1 cellular context compared by ENCODE assay signal in the genomic region with DNA sequence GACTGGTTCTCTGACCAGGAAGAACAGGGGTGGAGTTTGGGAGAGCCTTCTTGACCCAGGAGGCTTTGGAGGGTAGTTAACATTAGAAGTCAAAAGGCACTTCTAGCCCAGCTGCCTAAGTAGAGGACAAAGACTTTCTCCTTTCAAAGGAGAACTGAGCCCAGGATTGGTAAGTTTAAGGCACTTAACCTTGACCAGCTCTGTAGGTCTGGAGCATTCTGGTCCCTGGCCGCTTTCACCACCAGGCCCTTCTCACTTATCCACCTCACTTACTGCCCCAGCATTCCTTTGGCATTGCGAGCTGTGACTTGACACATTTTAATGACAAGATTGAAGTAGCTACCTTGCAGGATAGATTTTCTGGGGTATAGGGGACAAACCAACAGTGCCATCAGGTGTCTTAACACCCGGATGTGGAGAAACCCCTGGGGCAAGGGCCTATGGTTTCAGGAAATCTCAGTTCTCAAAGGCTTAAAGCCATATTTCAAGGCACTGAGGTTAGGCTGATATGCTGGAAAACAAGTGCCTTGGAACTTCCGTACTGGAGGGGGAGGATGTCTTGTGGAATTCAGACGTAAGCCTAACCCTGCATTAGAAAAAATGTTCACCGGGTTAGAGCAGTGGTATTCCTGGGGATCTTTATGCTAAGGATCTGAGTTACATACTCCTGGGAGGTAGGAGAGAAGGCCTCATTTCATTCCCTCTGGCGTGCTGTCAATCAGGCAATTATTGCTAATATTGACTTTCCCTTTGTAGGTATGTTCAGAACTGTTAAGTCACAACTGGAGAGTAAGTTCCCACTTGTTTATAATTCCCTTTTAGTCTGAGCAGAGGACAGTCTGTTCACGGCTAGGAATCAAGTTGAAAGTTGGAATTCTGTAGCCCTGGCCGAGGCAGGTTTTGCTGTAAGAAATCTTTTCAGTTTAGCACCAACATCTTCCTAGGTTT.
TF ChIP-seq lines count a peak whose summit lies in the region.

No MANE protein-coding gene starts in this region.

TF ChIP-seq in endothelial cell of umbilical vein, 7 proteins besides CTCF, POLR2A, EP300 and RAD21:
- TF ChIP-seq POLR2AphosphoS5 (IDR thresholded peaks at IDR 0.05; ENCODE audit: insufficient read depth, low read depth, low read length) (no peak), EZH2 (IDR thresholded peaks at IDR 0.05; ENCODE audit: borderline replicate concordance, low read depth, low read length, severe bottlenecking) (no peak), FOS (IDR thresholded peaks at IDR 0.05; ENCODE audit: borderline replicate concordance, insufficient read depth, low read length) (no peak), MYC (IDR thresholded peaks at IDR 0.05; ENCODE audit: low read depth, low read length) (no peak), GATA2 (IDR thresholded peaks at IDR 0.05; ENCODE audit: insufficient read depth, insufficient read length, low read depth, low read length) (no peak), JUN (IDR thresholded peaks at IDR 0.05; ENCODE audit: borderline replicate concordance, insufficient read depth, insufficient read length, low read depth) (no peak)
- TF ChIP-seq, protein P1, sequence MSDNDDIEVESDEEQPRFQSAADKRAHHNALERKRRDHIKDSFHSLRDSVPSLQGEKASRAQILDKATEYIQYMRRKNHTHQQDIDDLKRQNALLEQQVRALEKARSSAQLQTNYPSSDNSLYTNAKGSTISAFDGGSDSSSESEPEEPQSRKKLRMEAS (IDR thresholded peaks at IDR 0.05; ENCODE audit: insufficient read depth, insufficient read length), result no peak
